Comparison of ENCODE assay signal across 1 cellular context in genomic region chr10:63236113-63236935, GRCh38.
A peak's percentile ranks its signal among the peaks of the same experiment; 100 is the strongest.
TF ChIP-seq lines count a peak whose summit lies in the region.

No MANE protein-coding gene starts in this region.

TF ChIP-seq in SK-N-SH, 30 proteins besides CTCF, POLR2A, EP300 and RAD21 (continued from another document):
- TF ChIP-seq, protein P1, sequence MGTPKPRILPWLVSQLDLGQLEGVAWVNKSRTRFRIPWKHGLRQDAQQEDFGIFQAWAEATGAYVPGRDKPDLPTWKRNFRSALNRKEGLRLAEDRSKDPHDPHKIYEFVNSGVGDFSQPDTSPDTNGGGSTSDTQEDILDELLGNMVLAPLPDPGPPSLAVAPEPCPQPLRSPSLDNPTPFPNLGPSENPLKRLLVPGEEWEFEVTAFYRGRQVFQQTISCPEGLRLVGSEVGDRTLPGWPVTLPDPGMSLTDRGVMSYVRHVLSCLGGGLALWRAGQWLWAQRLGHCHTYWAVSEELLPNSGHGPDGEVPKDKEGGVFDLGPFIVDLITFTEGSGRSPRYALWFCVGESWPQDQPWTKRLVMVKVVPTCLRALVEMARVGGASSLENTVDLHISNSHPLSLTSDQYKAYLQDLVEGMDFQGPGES (IDR thresholded peaks at IDR 0.05; ENCODE audit: low read depth, low read length) = no peak
- TF ChIP-seq SIN3A (IDR thresholded peaks at IDR 0.05; ENCODE audit: borderline replicate concordance, low read depth, low read length) = no peak; the same call in 1 of the 2 replicates
- no peak for TF ChIP-seq YY1 (IDR thresholded peaks at IDR 0.05; ENCODE audit: low read depth)
- no peak for TF ChIP-seq TAF1 (IDR thresholded peaks at IDR 0.05; ENCODE audit: borderline replicate concordance, low read depth, low read length)
- no peak for TF ChIP-seq USF2 (IDR thresholded peaks at IDR 0.05; ENCODE audit: borderline replicate concordance, low read depth, low read length)
- no peak; the same call in 1 of the 2 replicates for TF ChIP-seq ELF1 (IDR thresholded peaks at IDR 0.05)
- TF ChIP-seq, protein P2, sequence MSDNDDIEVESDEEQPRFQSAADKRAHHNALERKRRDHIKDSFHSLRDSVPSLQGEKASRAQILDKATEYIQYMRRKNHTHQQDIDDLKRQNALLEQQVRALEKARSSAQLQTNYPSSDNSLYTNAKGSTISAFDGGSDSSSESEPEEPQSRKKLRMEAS (IDR thresholded peaks at IDR 0.05; ENCODE audit: low read depth) = peak; percentile 71; the same call in 1 of the 2 replicates
- peak; percentile 85 for TF ChIP-seq PBX3 (IDR thresholded peaks at IDR 0.05)
- peak; percentile 77; the same call in 1 of the 2 replicates for TF ChIP-seq ZBTB33 (IDR thresholded peaks at IDR 0.05; ENCODE audit: borderline replicate concordance, low read depth)
